9 cellular contexts compared by ENCODE assay signal in the genomic region with DNA sequence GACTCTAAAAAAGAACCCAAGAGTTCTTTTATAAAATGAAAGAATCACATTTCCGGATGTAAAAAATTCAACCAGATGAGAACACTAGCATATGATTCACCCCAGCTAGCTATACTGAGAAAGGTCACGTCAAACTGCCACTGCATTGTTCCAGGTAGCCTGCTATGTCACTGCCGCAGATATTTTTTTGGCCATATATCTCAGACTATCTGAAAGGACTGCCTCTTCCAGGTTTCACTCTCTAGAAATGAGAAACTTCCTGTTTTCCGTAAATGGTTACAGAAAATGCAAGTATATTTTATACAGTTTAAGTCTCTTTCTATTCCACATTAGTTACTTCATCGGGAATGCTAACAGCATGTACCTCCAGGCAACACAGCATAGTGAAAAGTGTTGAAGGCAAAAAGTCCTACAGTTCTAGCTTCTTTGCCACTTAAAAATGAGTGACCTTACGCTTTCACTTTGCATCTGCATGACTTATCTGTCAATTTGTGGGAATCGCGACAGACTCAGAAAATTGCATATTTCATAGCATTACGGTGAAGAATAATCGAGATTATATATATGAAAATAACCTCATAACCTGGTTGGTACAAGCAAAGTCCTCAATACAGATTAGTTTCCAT.
DNase-seq lines count a peak whose midpoint lies in the region; ATAC-seq lines count a peak whose summit lies in the region.
"Had no signal": no experiment of that assay in that cellular context is flagged by ENCODE, and none has a peak within 500 bp of the region (broad histone marks: within the 10 kb centered on the region; RNA-seq: fewer than 3 reads in every experiment).

No MANE protein-coding gene starts in this region.

- peak; percentile 34 for DNase-seq in activated CD8-positive, alpha-beta memory T cell treated with anti-CD3 and anti-CD28 coated beads, Interleukin-2, amount 50 U/mL, for 4 hours
- no peak for DNase-seq in activated CD8-positive, alpha-beta memory T cell treated with anti-CD3 and anti-CD28 coated beads for 24 hours
- DNase-seq in activated T-helper 9 cell treated with anti-CD3 and anti-CD28 coated beads, Interleukin-2, amount 50 U/mL, for 16 hours (ENCODE audit: low read depth), result peak; percentile 5
- peak; percentile 21 to 38 (median 23) for DNase-seq in stimulated activated CD4-positive, alpha-beta T cell treated with anti-CD3 and anti-CD28 coated beads, TNF-alpha, amount 100 ng/mL, for 48 hours (ENCODE audit: low read depth in 3 of 3)
- DNase-seq in DMS79 treated with DMSO at 0.1 percent for 48 hours (lab: John Stamatoyannopoulos, UW), result no peak
- DNase-seq in AML-193 (lab: John Stamatoyannopoulos, UW), result no peak
- DNase-seq: upper lobe of left lung had no signal

- peak; percentile 76 for ATAC-seq in HG03469 (IDR thresholded peaks at IDR 0.05; ENCODE audit: unreplicated experiment)
- no peak for ATAC-seq in HG03439 (IDR thresholded peaks at IDR 0.05; ENCODE audit: unreplicated experiment)

Comparison
In these comparisons a context has a peak if more than half of its experiments do, and no peak if none do; other contexts are left out.
1. DNase-seq: peak in activated CD8-positive, alpha-beta memory T cell treated with anti-CD3 and anti-CD28 coated beads, Interleukin-2, amount 50 U/mL, for 4 hours (single experiment), activated T-helper 9 cell treated with anti-CD3 and anti-CD28 coated beads, Interleukin-2, amount 50 U/mL, for 16 hours (single experiment) and stimulated activated CD4-positive, alpha-beta T cell treated with anti-CD3 and anti-CD28 coated beads, TNF-alpha, amount 100 ng/mL, for 48 hours (3 of 3); none in activated CD8-positive, alpha-beta memory T cell treated with anti-CD3 and anti-CD28 coated beads for 24 hours (single experiment), DMS79 treated with DMSO at 0.1 percent for 48 hours (single experiment) and AML-193 (0 of 2).